Comparison of ENCODE assay signal across 10 cellular contexts in the genomic region with DNA sequence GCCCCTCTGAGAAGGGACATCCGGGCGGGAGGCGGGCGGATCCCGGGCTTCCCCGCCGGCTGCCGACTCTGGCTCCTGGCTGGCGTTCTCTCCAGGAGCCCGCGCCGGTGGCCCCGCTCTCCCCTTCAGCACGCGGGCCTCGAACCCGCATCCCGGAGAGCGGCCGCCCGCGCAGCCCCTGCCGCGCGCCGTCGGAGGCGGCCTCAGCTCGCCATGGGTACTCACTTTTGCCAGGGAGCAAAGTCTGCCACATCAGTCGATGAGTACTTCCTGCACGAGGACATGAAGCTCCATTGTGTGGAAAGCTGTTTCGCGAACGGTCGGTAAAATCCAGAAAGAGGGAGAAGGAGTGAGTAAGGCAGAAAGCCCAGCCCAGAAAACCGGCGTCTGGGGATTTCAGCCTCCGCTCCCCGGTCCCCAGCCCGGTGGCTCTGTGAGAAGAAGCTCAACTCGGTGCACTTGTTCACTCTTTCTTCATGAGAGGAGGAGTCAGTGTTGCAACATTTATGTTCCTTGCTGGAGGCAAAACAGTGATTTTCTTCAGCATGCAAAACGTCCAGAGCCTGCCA.
DNase-seq lines count a peak whose midpoint lies in the region; ATAC-seq lines count a peak whose summit lies in the region.
"Had no signal": no experiment of that assay in that cellular context is flagged by ENCODE, and none has a peak within 500 bp of the region (broad histone marks: within the 10 kb centered on the region; RNA-seq: fewer than 3 reads in every experiment).

A gene (minus strand): TSS at position 445 of the 569 bp plus-strand sequence. CDS start 140,867 bp downstream, outside the sequence.

- no peaks in the 10 kb centered on the region for H3K36me3 ChIP-seq in neuron (ENCODE audit: insufficient read depth, low read length)

- H3K4me3 Mint-ChIP-seq in T-helper 2 cell treated with Interferon-gamma antibody and Interleukin-4, amounts not matched to agents 5 μg/mL and 100 μg/mL, for 36 hours = peak within 1 kb of the TSS; percentile 41

- no peaks in the 10 kb centered on the region for H3K9me3 ChIP-seq in neuron (ENCODE audit: low read length)

- peaks cover 46% of the 10 kb centered on the region for H3K27me3 ChIP-seq in neuron (ENCODE audit: insufficient read depth, low read length)

- H3K4me1 Mint-ChIP-seq in T-helper 2 cell treated with Interferon-gamma antibody and Interleukin-4, amounts not matched to agents 5 μg/mL and 100 μg/mL, for 36 hours (ENCODE audit: low read depth) = peaks cover 3% of the 10 kb centered on the region

- H3K4me3 ChIP-seq in neuron (ENCODE audit: low read length) = peak within 1 kb of the TSS; percentile 8

- no peaks in the 10 kb centered on the region for H3K36me3 Mint-ChIP-seq in T-helper 2 cell treated with Interferon-gamma antibody and Interleukin-4, amounts not matched to agents 5 μg/mL and 100 μg/mL, for 36 hours (ENCODE audit: low read depth)
- H3K36me3 Mint-ChIP-seq: activated naive CD4-positive, alpha-beta T cell treated with anti-CD3 and anti-CD28 coated beads, Interleukin-2, amount 50 U/mL, for 72 hours; CD4-positive, CD25-positive, alpha-beta regulatory T cell had no signal

- H3K27me3 Mint-ChIP-seq in T-helper 2 cell treated with Interferon-gamma antibody and Interleukin-4, amounts not matched to agents 5 μg/mL and 100 μg/mL, for 36 hours (ENCODE audit: low read depth) = peaks cover 51% of the 10 kb centered on the region

- H3K9me3 Mint-ChIP-seq in T-helper 2 cell treated with Interferon-gamma antibody and Interleukin-4, amounts not matched to agents 5 μg/mL and 100 μg/mL, for 36 hours = no peaks in the 10 kb centered on the region
- H3K9me3 Mint-ChIP-seq: activated naive CD4-positive, alpha-beta T cell treated with anti-CD3 and anti-CD28 coated beads, Interleukin-2, amount 50 U/mL, for 72 hours; CD4-positive, CD25-positive, alpha-beta regulatory T cell had no signal

- H2AFZ ChIP-seq in neuron (ENCODE audit: low read depth, low read length) = peak within 1 kb of the TSS; percentile 13

- H3K4me1 ChIP-seq in neuron (ENCODE audit: insufficient read depth, low read length) = peaks cover 16% of the 10 kb centered on the region

- ATAC-seq in HG02981 (IDR thresholded peaks at IDR 0.05; ENCODE audit: unreplicated experiment) = peak; percentile 23

- DNase-seq in SKM-1 treated with dmso at 0.1 percent for 144 hours (lab: John Stamatoyannopoulos, UW; ENCODE audit: unreplicated experiment) = peak; percentile 6
- DNase-seq in SKM-1 (lab: John Stamatoyannopoulos, UW; ENCODE audit: unreplicated experiment) = no peak
- no peak for DNase-seq in T-helper 2 cell treated with Interferon-gamma antibody and Interleukin-4, amounts not matched to agents 5 μg/mL and 100 μg/mL, for 36 hours (ENCODE audit: low spot score)
- peak; percentile 12 for DNase-seq in fibroblast of the conjunctiva (ENCODE audit: low read depth)
- no peak for DNase-seq in GOT3 (lab: John Stamatoyannopoulos, UW)
- DNase-seq in NCI-H510A (lab: John Stamatoyannopoulos, UW) = no peak
- DNase-seq: CD4-positive, CD25-positive, alpha-beta regulatory T cell had no signal

- no peak within 1 kb of the TSS for H3K27ac Mint-ChIP-seq in T-helper 2 cell treated with Interferon-gamma antibody and Interleukin-4, amounts not matched to agents 5 μg/mL and 100 μg/mL, for 36 hours
- H3K27ac Mint-ChIP-seq: activated naive CD4-positive, alpha-beta T cell treated with anti-CD3 and anti-CD28 coated beads, Interleukin-2, amount 50 U/mL, for 72 hours had no signal

Comparison
In these comparisons a context has a peak if more than half of its experiments do, and no peak if none do; other contexts are left out.
1. DNase-seq: peak in SKM-1 treated with dmso at 0.1 percent for 144 hours (single experiment) and fibroblast of the conjunctiva (single experiment); none in SKM-1 (single experiment), T-helper 2 cell treated with Interferon-gamma antibody and Interleukin-4, amounts not matched to agents 5 μg/mL and 100 μg/mL, for 36 hours (single experiment), GOT3 (single experiment) and NCI-H510A (single experiment).